Comparison of ENCODE assay signal across 15 cellular contexts in the genomic region with DNA sequence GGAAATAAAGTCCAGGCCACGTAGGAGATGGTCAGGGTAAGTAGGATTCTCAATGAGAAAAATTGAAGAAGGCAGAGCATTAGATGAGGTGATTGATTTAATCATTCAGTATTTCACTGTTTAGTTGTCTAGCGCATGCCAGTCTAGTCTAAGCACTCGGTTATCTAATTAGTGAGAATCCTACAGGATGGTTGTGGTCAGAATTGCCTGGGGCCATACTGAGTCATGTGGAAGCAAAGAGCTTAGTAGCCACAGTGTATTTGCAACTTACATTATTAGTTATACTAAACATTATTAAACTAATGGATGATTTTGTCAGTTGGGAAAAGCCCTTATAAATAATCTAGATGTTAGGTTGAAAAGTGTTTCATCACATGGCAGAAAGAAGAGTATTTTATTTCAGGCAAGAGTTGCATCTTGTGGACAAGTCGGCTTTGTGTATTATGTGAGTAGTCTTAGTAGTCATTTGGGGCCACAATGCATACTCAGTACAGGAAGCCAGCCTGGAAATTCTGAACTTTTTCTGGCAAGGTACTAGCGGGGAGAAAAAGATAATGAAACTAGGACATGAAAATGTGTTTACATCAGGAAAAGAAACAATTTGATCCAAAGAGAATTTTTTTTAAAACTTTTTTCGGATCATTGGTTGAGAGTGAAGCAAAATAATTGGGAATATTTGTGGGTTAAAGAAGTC. TPM values are rescaled to one million over a fixed set of nuclear protein-coding genes. Genes with fewer than 3 reads are reported as not detected.
DNase-seq lines count a peak whose midpoint lies in the region; ATAC-seq and TF ChIP-seq lines count a peak whose summit lies in the region.
"Had no signal": no experiment of that assay in that cellular context is flagged by ENCODE, and none has a peak within 500 bp of the region (broad histone marks: within the 10 kb centered on the region; RNA-seq: fewer than 3 reads in every experiment).

No MANE protein-coding gene starts in this region.

- H3K36me3 ChIP-seq in MG63 = no peaks in the 10 kb centered on the region; the same call in 1 of the 2 replicates
- H3K36me3 ChIP-seq: neural progenitor cell had no signal

- H3K9me3 Mint-ChIP-seq in osteocyte (ENCODE audit: unreplicated experiment) = no peaks in the 10 kb centered on the region
- H3K9me3 Mint-ChIP-seq: activated naive CD4-positive, alpha-beta T cell treated with anti-CD3 and anti-CD28 coated beads, Interleukin-2, amount 50 U/mL, for 72 hours; neural progenitor cell had no signal

- no peak for ATAC-seq in GM18517 (IDR thresholded peaks at IDR 0.05; ENCODE audit: unreplicated experiment)

- H3K9me3 ChIP-seq in MG63 = no peaks in the 10 kb centered on the region

- DNase-seq in AG10803 (ENCODE audit: low read depth) (peak; percentile 42), MG63 (peak; percentile 22), dermis blood vessel endothelial cell (peak; percentile 73), osteocyte (ENCODE audit: extremely low spot score, unreplicated experiment) (no peak), DMS 273 (lab: John Stamatoyannopoulos, UW; ENCODE audit: unreplicated experiment) (no peak), amygdala (lab: John Stamatoyannopoulos, UW) (no peak), activated gamma-delta T cell (lab: John Stamatoyannopoulos, UW) (no peak)
- DNase-seq: activated CD4-positive, alpha-beta T cell treated with anti-CD3 and anti-CD28 coated beads, Interleukin-2, amount 50 U/mL, for 48 hours; kidney glomerular epithelial cell; NCI-H1105 treated with DMSO at 0.1 percent for 48 hours; NCI-H748 treated with DMSO at 0.1 percent for 48 hours; stimulated activated CD4-positive, alpha-beta T cell treated with anti-CD3 and anti-CD28 coated beads, Interleukin-4, amount 100 ng/mL, for 24 hours had no signal

- peak overlapping the region; percentile 55 for H3K27ac Mint-ChIP-seq in osteocyte (ENCODE audit: unreplicated experiment)
- H3K27ac Mint-ChIP-seq: neural progenitor cell had no signal

- no peak overlapping the region for H3K4me3 Mint-ChIP-seq in osteocyte (ENCODE audit: unreplicated experiment)
- H3K4me3 Mint-ChIP-seq: neural progenitor cell had no signal

- no peaks in the 10 kb centered on the region for H3K27me3 Mint-ChIP-seq in osteocyte (ENCODE audit: unreplicated experiment)

- H3K27me3 ChIP-seq in MG63 = no peaks in the 10 kb centered on the region
- H3K27me3 ChIP-seq: neural progenitor cell had no signal

- H3K4me3 ChIP-seq in AG10803 (ENCODE audit: low read length) (no peak overlapping the region), MG63 (no peak overlapping the region)
- H3K4me3 ChIP-seq: neural progenitor cell had no signal

- H3K36me3 Mint-ChIP-seq in osteocyte (ENCODE audit: unreplicated experiment) = peaks cover 46% of the 10 kb centered on the region
- H3K36me3 Mint-ChIP-seq: neural progenitor cell had no signal

- TF ChIP-seq CTCF in AG10803 (conservative IDR thresholded peaks at IDR 0.05; ENCODE audit: low read length) (no peak), osteocyte (IDR thresholded peaks at IDR 0.05) (no peak)

- peaks cover 67% of the 10 kb centered on the region for H3K4me1 Mint-ChIP-seq in osteocyte (ENCODE audit: unreplicated experiment)
- H3K4me1 Mint-ChIP-seq: neural progenitor cell had no signal

RNA-seq across cellular contexts. Expression of a gene that starts 31.9 kb away (rescaled TPM):
- 0.10 and 3.4 TPM in 2 replicates for total RNA-seq in MG63 (2014; rRNA removed; shearing (Covaris generic); ENCODE audit: low replicate concordance)
- total RNA-seq in dermis blood vessel endothelial cell (12.4 and 14.9 TPM in 2 replicates), osteocyte (60.0 and 65.7 TPM in 2 replicates)

Comparison
In these comparisons a context has a peak if more than half of its experiments do, and no peak if none do; other contexts are left out.
1. DNase-seq: peak in AG10803 (single experiment), MG63 (single experiment) and dermis blood vessel endothelial cell (single experiment); none in osteocyte (single experiment), DMS 273 (single experiment), amygdala (0 of 56) and activated gamma-delta T cell (single experiment).